Comparison of ENCODE assay signal across 8 cellular contexts in the genomic region with DNA sequence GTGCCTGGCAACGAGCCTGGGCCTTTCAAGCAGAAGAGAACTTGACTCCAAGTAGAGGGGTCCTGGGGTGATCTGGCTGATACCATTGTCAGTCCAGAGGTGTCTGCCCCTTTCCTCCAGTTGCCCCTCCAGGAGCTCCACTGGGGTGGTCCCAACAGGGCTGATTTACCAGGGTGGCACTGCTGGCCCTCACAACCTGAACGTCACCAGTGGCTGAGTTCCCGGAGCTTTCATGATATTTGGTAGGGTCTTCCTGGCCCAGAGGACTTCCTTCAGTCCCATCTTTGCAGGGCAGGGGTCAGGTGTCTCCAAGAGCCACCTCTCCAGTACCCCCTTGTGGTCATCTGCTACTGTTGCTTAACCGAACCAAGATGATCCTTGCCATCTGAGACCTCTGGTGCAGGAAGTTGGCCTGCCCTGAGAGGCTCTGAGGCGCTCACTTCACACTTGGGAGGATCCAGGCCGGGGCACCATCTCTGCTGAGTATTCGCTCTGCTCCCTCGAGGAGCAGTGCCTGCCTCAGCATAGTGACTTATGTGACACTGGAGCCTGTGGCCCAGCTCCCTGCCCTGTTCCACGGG. TPM values are rescaled to one million over a fixed set of nuclear protein-coding genes. Genes with fewer than 3 reads are reported as not detected.
DNase-seq lines count a peak whose midpoint lies in the region; ATAC-seq and TF ChIP-seq lines count a peak whose summit lies in the region.

No MANE protein-coding gene starts in this region.

- peaks cover 10% of the 10 kb centered on the region for H3K36me3 Mint-ChIP-seq in Calu3 (ENCODE audit: insufficient read depth, unreplicated experiment)

- intact Hi-C loops in Calu3 (cut with micrococcal nuclease; ENCODE audit: unreplicated experiment) = no loop called here

- H3K27ac ChIP-seq in HUES48 (ENCODE audit: low read depth, low read length) = peak overlapping the region; percentile 39

- H3K4me3 Mint-ChIP-seq in Calu3 (ENCODE audit: low read depth, unreplicated experiment) = no peak overlapping the region

- TF ChIP-seq CTCF in WI38 (IDR thresholded peaks at IDR 0.05; ENCODE audit: low read depth, low read length) = peak; percentile 35; the same call in 1 of the 2 replicates
- TF ChIP-seq CTCF in Calu3 (IDR thresholded peaks at IDR 0.05; ENCODE audit: unreplicated experiment) = no peak
- no peak for TF ChIP-seq CTCF in omental fat pad (IDR thresholded peaks at IDR 0.05)

- no peaks in the 10 kb centered on the region for H3K27me3 Mint-ChIP-seq in Calu3 (ENCODE audit: unreplicated experiment)

- CTCF ChIA-PET in Calu3 (lab: Charles Lee) = interaction anchor here (0.5 kb wide), 1 partner anchor 268 kb away, joined by 6 read pairs; no protein-coding TSS in a partner anchor

- no peaks in the 10 kb centered on the region for H3K9me3 ChIP-seq in HUES48 (ENCODE audit: control insufficient read depth, insufficient read depth, low read length)

- no peak overlapping the region for H3K9ac ChIP-seq in HUES48 (ENCODE audit: low read depth, low read length)

- H3K36me3 ChIP-seq in HUES48 (ENCODE audit: control insufficient read depth, insufficient read depth, low read length) = peaks cover 34% of the 10 kb centered on the region

- H3K4me1 Mint-ChIP-seq in Calu3 (ENCODE audit: low read depth, unreplicated experiment) = no peaks in the 10 kb centered on the region

- no peaks in the 10 kb centered on the region for H3K9me3 Mint-ChIP-seq in Calu3 (ENCODE audit: low read depth, unreplicated experiment)

- no peak for ATAC-seq in omental fat pad (ENCODE audit: low FRiP score)

- H3K4me3 ChIP-seq in HUES48 (ENCODE audit: low read depth, low read length) (no peak overlapping the region), WI38 (ENCODE audit: low read depth, low read length) (no peak overlapping the region)

- no TSS peak for BruUV-seq in Calu3 (replicated peaks; lab: Mats Ljungman, UMichigan)

- H3K4me1 ChIP-seq in HUES48 (ENCODE audit: control insufficient read depth, insufficient read depth, low read length) = peaks cover 23% of the 10 kb centered on the region; the same call in 1 of the 2 replicates

- peak; percentile 49 for DNase-seq in EH (ENCODE audit: low read depth)
- DNase-seq in fibroblast of gingiva (ENCODE audit: low read depth) = peak; percentile 25
- peak; percentile 52 for DNase-seq in retina
- DNase-seq in Calu3 = no peak
- DNase-seq in mucosa of gallbladder (ENCODE audit: low spot score) = no peak
- DNase-seq in omental fat pad (ENCODE audit: low spot score) = no peak

- no peak overlapping the region for H3K27ac Mint-ChIP-seq in Calu3 (ENCODE audit: unreplicated experiment)

- no peaks in the 10 kb centered on the region for H3K27me3 ChIP-seq in HUES48 (ENCODE audit: control insufficient read depth, insufficient read depth, low read length)

RNA-seq across cellular contexts. Expression of a gene that starts 3.5 kb away (rescaled TPM):
- total RNA-seq in Calu3 (2022) (5.0 and 8.0 TPM in 2 replicates), mucosa of gallbladder (19.0 TPM), omental fat pad (10 to 100 TPM in 2 of 4 donors, 1 to 10 TPM in 2; 4.4 to 44.9 (median 16.5) TPM)

RNA-seq across cellular contexts. Expression of a gene that starts 45.1 kb away (rescaled TPM):
- 18.1 and 18.2 TPM in 2 replicates for total RNA-seq in Calu3 (2022)
- total RNA-seq in mucosa of gallbladder = 28.5 TPM
- 10 to 100 TPM; 16.5 to 32.3 (median 22.4) TPM for total RNA-seq in omental fat pad

Comparison
In these comparisons a context has a peak if more than half of its experiments do, and no peak if none do; other contexts are left out.
1. DNase-seq: peak in EH (single experiment), fibroblast of gingiva (single experiment) and retina (single experiment); none in Calu3 (single experiment), mucosa of gallbladder (single experiment) and omental fat pad (single experiment).